Comparison of ENCODE assay signal across 12 cellular contexts in genomic region chr3:58383476-58383875, GRCh38. TPM values are rescaled to one million over a fixed set of nuclear protein-coding genes. Genes with fewer than 3 reads are reported as not detected.
A peak's percentile ranks its signal among the peaks of the same experiment; 100 is the strongest.
DNase-seq lines count a peak whose midpoint lies in the region; ATAC-seq and TF ChIP-seq lines count a peak whose summit lies in the region.
"Had no signal": no experiment of that assay in that cellular context is flagged by ENCODE, and none has a peak within 500 bp of the region (broad histone marks: within the 10 kb centered on the region; RNA-seq: fewer than 3 reads in every experiment).

No MANE protein-coding gene starts in this region.

- no peak for TF ChIP-seq EP300 in gastroesophageal sphincter (IDR thresholded peaks at IDR 0.05)

- peaks cover 23% of the 10 kb centered on the region for H3K36me3 Mint-ChIP-seq in brain

- H3K9me3 ChIP-seq in hepatocyte (ENCODE audit: low read depth) (no peaks in the 10 kb centered on the region), Peyer's patch (no peaks in the 10 kb centered on the region), gastroesophageal sphincter (no peaks in the 10 kb centered on the region)

- H3K27ac ChIP-seq in hepatocyte (peak overlapping the region; percentile 8), Peyer's patch (no peak overlapping the region), gastroesophageal sphincter (no peak overlapping the region)

- no peaks in the 10 kb centered on the region for H3K9me2 ChIP-seq in hepatocyte (replicated peaks; ENCODE audit: insufficient read depth)

- peak; percentile 29 for DNase-seq in NCI-H2196 (lab: John Stamatoyannopoulos, UW; ENCODE audit: unreplicated experiment)
- DNase-seq in NCI-H2196 treated with DMSO at 0.1 percent for 48 hours (lab: John Stamatoyannopoulos, UW; ENCODE audit: unreplicated experiment) = no peak
- no peak for DNase-seq in hepatocyte (ENCODE audit: low spot score)
- no peak for DNase-seq in Peyer's patch
- DNase-seq: 8988T; activated T-cell treated with anti-CD3 and anti-CD28 coated beads, Interleukin-2, amount 50 U/mL, for 48 hours; cortex of kidney; NCI-H1417 had no signal

- H4K20me1 ChIP-seq in hepatocyte (ENCODE audit: insufficient read depth, poor library complexity, severe bottlenecking) = no peaks in the 10 kb centered on the region

- no peaks in the 10 kb centered on the region for H3K9me3 Mint-ChIP-seq in brain

- no peak overlapping the region for H3K4me2 ChIP-seq in hepatocyte

- no peaks in the 10 kb centered on the region for H3K36me3 ChIP-seq in hepatocyte (replicated peaks; ENCODE audit: insufficient read depth, low read depth)
- H3K36me3 ChIP-seq in Peyer's patch = no peaks in the 10 kb centered on the region
- peaks cover 0 to 15% of the 10 kb centered on the region in 2 donors for H3K36me3 ChIP-seq in gastroesophageal sphincter

- H3K27ac Mint-ChIP-seq in brain = peak overlapping the region in 4 of 5 experiments; percentile 56 to 97 (median 82)

- no peak overlapping the region for H2AFZ ChIP-seq in hepatocyte

- no peak for ATAC-seq in HG02852 (IDR thresholded peaks at IDR 0.05; ENCODE audit: unreplicated experiment)
- no peak for ATAC-seq in HG03039 (IDR thresholded peaks at IDR 0.05; ENCODE audit: unreplicated experiment)
- ATAC-seq in gastroesophageal sphincter = no peak

- no peaks in the 10 kb centered on the region for H3K27me3 ChIP-seq in hepatocyte
- H3K27me3 ChIP-seq in Peyer's patch = no peaks in the 10 kb centered on the region
- no peaks in the 10 kb centered on the region for H3K27me3 ChIP-seq in gastroesophageal sphincter

- H3K4me1 Mint-ChIP-seq in brain = peaks cover 36% of the 10 kb centered on the region

- TF ChIP-seq POLR2A in Peyer's patch (IDR thresholded peaks at IDR 0.05) (no peak), gastroesophageal sphincter (IDR thresholded peaks at IDR 0.05) (no peak)

- H3K4me3 Mint-ChIP-seq in brain = peak overlapping the region in 1 of 5 experiments; percentile 64

- H3K27me3 Mint-ChIP-seq in brain = no peaks in the 10 kb centered on the region

- peaks cover 15% of the 10 kb centered on the region for H3K4me1 ChIP-seq in hepatocyte (ENCODE audit: insufficient read depth)
- peaks cover 0 to 17% (median 0%) of the 10 kb centered on the region in 4 donors for H3K4me1 ChIP-seq in Peyer's patch
- H3K4me1 ChIP-seq in gastroesophageal sphincter = peaks cover 5 to 39% (median 16%) of the 10 kb centered on the region in 3 donors

- 81% methylated on average over 2 of the region's 2 CpGs for WGBS in hepatocyte (ENCODE audit: low lambda C conversion rate, missing lambda C conversion rate)
- whole genome bisulfite sequencing in gastroesophageal sphincter (ENCODE audit: low coverage in 1 of 2), 2 donors = 13 to 64% methylated on average over 1 to 2 of the region's 2 CpGs

- TF ChIP-seq CTCF in brain (conservative IDR thresholded peaks at IDR 0.05) = no peak
- TF ChIP-seq CTCF in hepatocyte (IDR thresholded peaks at IDR 0.05; ENCODE audit: poor library complexity) = no peak
- TF ChIP-seq CTCF in Peyer's patch (IDR thresholded peaks at IDR 0.05) = no peak
- no peak for TF ChIP-seq CTCF in gastroesophageal sphincter (IDR thresholded peaks at IDR 0.05)

- H3K4me3 ChIP-seq in hepatocyte (no peak overlapping the region), Peyer's patch (no peak overlapping the region), gastroesophageal sphincter (no peak overlapping the region)

- H3K79me2 ChIP-seq in hepatocyte = no peaks in the 10 kb centered on the region

RNA-seq across cellular contexts. Expression of gene PDHB, which starts 50.2 kb away (rescaled TPM):
- polyA plus RNA-seq in brain (ENCODE audit: insufficient read depth, low read depth, low replicate concordance) (56.7 TPM), hepatocyte (119 and 120 TPM in 2 replicates)
- total RNA-seq in hepatocyte (122 and 150 TPM in 2 replicates), Peyer's patch (100 to 1,000 TPM in 2 of 4 donors, 10 to 100 TPM in 2; 66.6 to 126 (median 96.8) TPM), gastroesophageal sphincter (100 to 1,000 TPM in 3 of 4 donors, 10 to 100 TPM in 1; 90.1 to 213 (median 146) TPM)

RNA-seq across cellular contexts. Expression of gene PXK, which starts 50.8 kb away (rescaled TPM):
- polyA plus RNA-seq in brain (ENCODE audit: insufficient read depth, low read depth, low replicate concordance) (32.3 TPM), hepatocyte (37.8 and 38.7 TPM in 2 replicates)
- total RNA-seq in hepatocyte (29.5 and 31.3 TPM in 2 replicates), Peyer's patch (10 to 100 TPM; 15.3 to 73.4 (median 28.4) TPM), gastroesophageal sphincter (10 to 100 TPM; 29.3 to 41.0 (median 34.4) TPM)
